Comparison of ENCODE assay signal across 1 cellular context in genomic region chr6:168226095-168226781, GRCh38.
TF ChIP-seq lines count a peak whose summit lies in the region.

No MANE protein-coding gene starts in this region.

TF ChIP-seq in GM23338, 12 proteins besides CTCF, POLR2A, EP300 and RAD21 (continued from another document):
- TF ChIP-seq ETS1 (IDR thresholded peaks at IDR 0.05), result no peak
- no peak for TF ChIP-seq EZH2phosphoT487 (IDR thresholded peaks at IDR 0.05; ENCODE audit: unreplicated experiment)
- TF ChIP-seq ZNF114 (CRISPR knock-in tag; IDR thresholded peaks at IDR 0.05), result no peak
- no peak for TF ChIP-seq ZNF331 (CRISPR knock-in tag; IDR thresholded peaks at IDR 0.05; ENCODE audit: low read depth)
- TF ChIP-seq STAT1 (IDR thresholded peaks at IDR 0.05; ENCODE audit: unreplicated experiment), result no peak
- TF ChIP-seq NANOG (IDR thresholded peaks at IDR 0.05; ENCODE audit: borderline replicate concordance), result no peak
TF ChIP-seq in GM23338: peak in this region for 0.
